17 cellular contexts compared by ENCODE assay signal in genomic region chr6:111381126-111381525, GRCh38.
"Had no signal": no experiment of that assay in that cellular context is flagged by ENCODE, and none has a peak within 500 bp of the region (broad histone marks: within the 10 kb centered on the region; RNA-seq: fewer than 3 reads in every experiment).

No MANE protein-coding gene starts in this region.

- H3K27ac Mint-ChIP-seq: activated naive CD4-positive, alpha-beta T cell treated with anti-CD3 and anti-CD28 coated beads, Interleukin-2, amount 50 U/mL, for 72 hours; activated T-cell treated with anti-CD3 and anti-CD28 coated beads, Interleukin-2, amount 50 U/mL, for 72 hours; nephron; T-helper 1 cell treated with Interleukin-12 subunit alpha and Interleukin-12 subunit beta and Interleukin-4 antibody, amounts not matched to agents 30 μg/mL and 1 μg/mL, for 36 hours had no signal

- DNase-seq: activated CD4-positive, alpha-beta T cell treated with anti-CD3 and anti-CD28 coated beads, Interleukin-2, amount 50 U/mL, for 1 hour; activated CD8-positive, alpha-beta memory T cell treated with anti-CD3 and anti-CD28 coated beads for 24 hours; activated CD8-positive, alpha-beta memory T cell treated with anti-CD3 and anti-CD28 coated beads, Interleukin-2, amount 50 U/mL, for 48 hours; activated gamma-delta T cell treated with Interleukin-2 at 50 U/mL for 16 hours; activated T-cell treated with anti-CD3 and anti-CD28 coated beads, Interleukin-2, amount 50 U/mL, for 72 hours; adrenal gland; dermis blood vessel endothelial cell; effector memory CD4-positive, alpha-beta T cell; esophagus squamous epithelium; left lung; midbrain; stimulated activated naive CD8-positive, alpha-beta T cell treated with anti-CD3 and anti-CD28 coated beads, Interleukin-15, Interleukin-2, amounts not matched to agents 100 U/mL and 50 U/mL, for 24 hours; tibial artery had no signal

- ATAC-seq: activated naive CD4-positive, alpha-beta T cell treated with anti-CD3 and anti-CD28 coated beads, Interleukin-2, amount 50 U/mL, for 72 hours; activated T-cell treated with anti-CD3 and anti-CD28 coated beads, Interleukin-2, amount 50 U/mL, for 72 hours; left lung; sciatic nerve; stimulated activated naive CD8-positive, alpha-beta T cell treated with anti-CD3 and anti-CD28 coated beads, Interleukin-15, Interleukin-2, amounts not matched to agents 100 U/mL and 50 U/mL, for 24 hours had no signal

- H3K4me1 Mint-ChIP-seq: nephron had no signal

- H3K4me3 ChIP-seq: adrenal gland, esophagus squamous epithelium, left lung, tibial artery had no signal

- H3K4me3 Mint-ChIP-seq: activated T-cell treated with anti-CD3 and anti-CD28 coated beads, Interleukin-2, amount 50 U/mL, for 72 hours; nephron; T-helper 1 cell treated with Interleukin-12 subunit alpha and Interleukin-12 subunit beta and Interleukin-4 antibody, amounts not matched to agents 30 μg/mL and 1 μg/mL, for 36 hours had no signal

- H3K9me3 Mint-ChIP-seq: activated naive CD4-positive, alpha-beta T cell treated with anti-CD3 and anti-CD28 coated beads, Interleukin-2, amount 50 U/mL, for 72 hours; activated T-cell treated with anti-CD3 and anti-CD28 coated beads, Interleukin-2, amount 50 U/mL, for 72 hours; T-helper 1 cell treated with Interleukin-12 subunit alpha and Interleukin-12 subunit beta and Interleukin-4 antibody, amounts not matched to agents 30 μg/mL and 1 μg/mL, for 36 hours had no signal
